Comparison of ENCODE assay signal across 18 cellular contexts in genomic region chr20:3103369-3104032, GRCh38. TPM values are rescaled to one million over a fixed set of nuclear protein-coding genes. Genes with fewer than 3 reads are reported as not detected.
"Had no signal": no experiment of that assay in that cellular context is flagged by ENCODE, and none has a peak within 500 bp of the region (broad histone marks: within the 10 kb centered on the region; RNA-seq: fewer than 3 reads in every experiment).

No MANE protein-coding gene starts in this region.

- DNase-seq: activated CD4-positive, alpha-beta memory T cell treated with anti-CD3 and anti-CD28 coated beads for 36 hours; activated CD4-positive, alpha-beta T cell treated with anti-CD3 and anti-CD28 coated beads for 1 hour; activated gamma-delta T cell treated with Interleukin-2 at 50 U/mL for 16 hours; activated T-cell treated with anti-CD3 and anti-CD28 coated beads, Interleukin-2, amount 50 U/mL, for 48 hours; cortex of kidney; endodermal cell; immature natural killer cell; left colon; naive B cell; spleen; stimulated activated CD4-positive, alpha-beta T cell treated with anti-CD3 and anti-CD28 coated beads, Interleukin-1b, Interleukin-23, amount 100 ng/mL, for 48 hours; stimulated activated naive B cell treated with anti-CD40 and anti-IgM and Interleukin-4, amounts not matched to agents 10 μg/mL and 1 μg/mL and 100 μg/mL, for 72 hours had no signal

- FAIRE-seq: astrocyte had no signal

- H3K27me3 Mint-ChIP-seq: activated CD4-positive, alpha-beta memory T cell treated with anti-CD3 and anti-CD28 coated beads for 36 hours; progenitor cell of endocrine pancreas had no signal

- H3K4me3 Mint-ChIP-seq: activated CD4-positive, alpha-beta memory T cell treated with anti-CD3 and anti-CD28 coated beads for 36 hours; endodermal cell; naive B cell; stimulated activated naive B cell treated with anti-CD40 and anti-IgM and Interleukin-4, amounts not matched to agents 10 μg/mL and 1 μg/mL and 100 μg/mL, for 72 hours had no signal

- H3K9me3 Mint-ChIP-seq: activated CD4-positive, alpha-beta memory T cell treated with anti-CD3 and anti-CD28 coated beads for 36 hours; endodermal cell; immature natural killer cell; naive B cell; stimulated activated naive B cell treated with anti-CD40 and anti-IgM and Interleukin-4, amounts not matched to agents 10 μg/mL and 1 μg/mL and 100 μg/mL, for 72 hours had no signal

- H3K4me3 ChIP-seq: lung, spleen had no signal

- ATAC-seq: esophagus mucosa; left colon; right cardiac atrium; stimulated activated naive B cell treated with anti-CD40 and anti-IgM and Interleukin-4, amounts not matched to agents 10 μg/mL and 1 μg/mL and 100 μg/mL, for 72 hours had no signal

- H3K36me3 Mint-ChIP-seq: activated CD4-positive, alpha-beta memory T cell treated with anti-CD3 and anti-CD28 coated beads for 36 hours; naive B cell had no signal

- H3K9me3 ChIP-seq: spleen had no signal

- H3K27ac ChIP-seq: spleen had no signal

- H3K27ac Mint-ChIP-seq: activated CD4-positive, alpha-beta memory T cell treated with anti-CD3 and anti-CD28 coated beads for 36 hours; endodermal cell; progenitor cell of endocrine pancreas had no signal

- H3K4me1 Mint-ChIP-seq: endodermal cell had no signal

RNA-seq across cellular contexts. Expression of gene AVP, which starts 19.0 kb away (rescaled TPM):
- total RNA-seq: activated CD4-positive, alpha-beta memory T cell treated with anti-CD3 and anti-CD28 coated beads for 36 hours; astrocyte; cardiac septum; endodermal cell; esophagus mucosa; left colon; lung; progenitor cell of endocrine pancreas; right cardiac atrium had no signal
- polyA plus RNA-seq: immature natural killer cell, lung, right cardiac atrium, spleen had no signal

RNA-seq across cellular contexts. Expression of gene OXT, which starts 32.1 kb away (rescaled TPM):
- total RNA-seq: astrocyte, cardiac septum, endodermal cell, esophagus mucosa, left colon, lung, progenitor cell of endocrine pancreas, spleen had no signal
- polyA plus RNA-seq: lung, right cardiac atrium had no signal
